19 cellular contexts compared by ENCODE assay signal in the genomic region with DNA sequence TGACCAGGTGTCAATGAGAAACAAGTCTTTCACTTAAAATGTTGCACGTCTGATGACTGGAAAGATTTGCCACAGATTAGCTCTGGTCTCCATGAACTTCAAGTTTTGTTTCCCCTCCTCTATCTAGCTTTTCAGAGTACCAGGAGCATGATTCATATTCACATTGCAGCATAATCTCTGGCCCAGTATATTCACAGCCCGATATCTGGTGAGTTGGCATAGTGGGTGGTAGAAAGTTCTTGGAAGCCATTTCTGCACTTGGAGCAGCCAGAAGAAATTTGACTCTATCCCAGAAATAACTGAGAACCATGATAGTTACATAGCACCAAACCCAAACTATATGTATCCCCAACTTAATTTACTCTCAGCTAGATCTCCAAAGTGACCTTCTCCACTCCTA.
DNase-seq lines count a peak whose midpoint lies in the region; ATAC-seq and TF ChIP-seq lines count a peak whose summit lies in the region.
"Had no signal": no experiment of that assay in that cellular context is flagged by ENCODE, and none has a peak within 500 bp of the region (broad histone marks: within the 10 kb centered on the region; RNA-seq: fewer than 3 reads in every experiment).

No MANE protein-coding gene starts in this region.

- no peak overlapping the region for H3K23ac ChIP-seq in IMR-90 (ENCODE audit: low read depth, low read length)

- TF ChIP-seq CTCF in AG09309 (IDR thresholded peaks at IDR 0.05; ENCODE audit: control insufficient read depth, insufficient read depth, low read depth, low read length, missing control alignments) (no peak), IMR-90 (conservative IDR thresholded peaks at IDR 0.05; ENCODE audit: low read depth, low read length) (no peak), cardiac fibroblast (IDR thresholded peaks at IDR 0.05; ENCODE audit: low read depth, low read length) (no peak), CD14-positive monocyte (IDR thresholded peaks at IDR 0.05) (no peak)

- H2AFZ ChIP-seq in IMR-90 (replicated peaks; ENCODE audit: low read length, poor library complexity) = no peak overlapping the region

- H3K9ac ChIP-seq in IMR-90 (ENCODE audit: low read depth, low read length) = no peak overlapping the region

- H4K8ac ChIP-seq in IMR-90 (ENCODE audit: low read depth in 2 of 2, low read length in 2 of 2) = no peak overlapping the region

- H2BK15ac ChIP-seq in IMR-90 (ENCODE audit: low read depth, low read length) = no peak overlapping the region

- H2BK120ac ChIP-seq in IMR-90 (ENCODE audit: low read depth, low read length) = no peak overlapping the region

- peak; percentile 18 for DNase-seq in AG09309 (ENCODE audit: low read depth)
- DNase-seq in IMR-90 = peak; percentile 19
- DNase-seq in cardiac fibroblast (ENCODE audit: low read depth in 2 of 2) = peak; percentile 67 to 84
- peak; percentile 68 for DNase-seq in iris pigment epithelial cell (ENCODE audit: low read depth)
- no peak for DNase-seq in CD14-positive monocyte (ENCODE audit: low spot score)
- DNase-seq in effector memory CD4-positive, alpha-beta T cell = no peak
- no peak for DNase-seq in stimulated activated CD4-positive, alpha-beta T cell treated with anti-CD3 and anti-CD28 coated beads, Interleukin-4, amount 100 ng/mL, for 4 hours
- DNase-seq: activated CD4-positive, CD25-positive, alpha-beta regulatory T cell treated with anti-CD3 and anti-CD28 coated beads, Interleukin-2, amount 50 U/mL, for 72 hours; Caco-2; GOT3; hippocampal formation; NCI-H1092 treated with DMSO at 0.1 percent for 48 hours; stomach; T-helper 9 cell had no signal

- intact Hi-C loops in IMR-90 (cut with micrococcal nuclease) (no loop called here), CD14-positive monocyte (cut with micrococcal nuclease) (no loop called here)

- H2AK9ac ChIP-seq in IMR-90 (replicated peaks; ENCODE audit: low read depth, low read length, poor library complexity) = no peak overlapping the region

- H3K27ac Mint-ChIP-seq in CD14-positive monocyte = no peak overlapping the region
- H3K27ac Mint-ChIP-seq: dendritic cell treated with granulocyte-macrophage colony-stimulating factor and Interleukin-4, amounts not matched to agents 40 ng/mL and 50 ng/mL, for 4 days had no signal

- no peak overlapping the region for H3K14ac ChIP-seq in IMR-90 (replicated peaks; ENCODE audit: low read depth, low read length)

- no peak overlapping the region for H2AK5ac ChIP-seq in IMR-90 (ENCODE audit: low read depth, low read length)

- no peak overlapping the region for H2BK5ac ChIP-seq in IMR-90 (ENCODE audit: low read depth, low read length, poor library complexity, severe bottlenecking)

- TF ChIP-seq POLR2A in IMR-90 (IDR thresholded peaks at IDR 0.05; ENCODE audit: low read depth, low read length) = no peak

- H4K91ac ChIP-seq in IMR-90 (ENCODE audit: insufficient read depth, low read depth, low read length) = no peak overlapping the region

- peaks cover 0 to 2% (median 0%) of the 10 kb centered on the region in 3 donors for H3K27me3 Mint-ChIP-seq in CD14-positive monocyte (ENCODE audit: low read depth in 3 of 3)
- H3K27me3 Mint-ChIP-seq: dendritic cell treated with granulocyte-macrophage colony-stimulating factor and Interleukin-4, amounts not matched to agents 40 ng/mL and 50 ng/mL, for 4 days had no signal

- H3K4ac ChIP-seq in IMR-90 (ENCODE audit: low read depth, low read length) = no peak overlapping the region

- H3K4me3 Mint-ChIP-seq in CD14-positive monocyte = no peak overlapping the region
- H3K4me3 Mint-ChIP-seq: dendritic cell treated with granulocyte-macrophage colony-stimulating factor and Interleukin-4, amounts not matched to agents 40 ng/mL and 50 ng/mL, for 4 days; neural crest cell had no signal

- H3K9me3 Mint-ChIP-seq in CD14-positive monocyte = peaks cover 0 to 25% (median 2%) of the 10 kb centered on the region in 7 donors

- no peak overlapping the region for H3K56ac ChIP-seq in IMR-90 (ENCODE audit: extremely low read depth, insufficient read depth, low read length)

- POLR2A ChIA-PET in IMR-90 (lab: Charles Lee; ENCODE audit: unreplicated experiment) = no interaction called here

- no peak overlapping the region for H4K5ac ChIP-seq in IMR-90 (ENCODE audit: low read depth, low read length)

- H3K27me3 ChIP-seq in IMR-90 (ENCODE audit: control insufficient read depth, insufficient read depth, low read length) = no peaks in the 10 kb centered on the region
- H3K27me3 ChIP-seq in effector memory CD4-positive, alpha-beta T cell (replicated peaks; ENCODE audit: control insufficient read depth, insufficient read depth, low read length, poor library complexity, severe bottlenecking) = no peaks in the 10 kb centered on the region
- H3K27me3 ChIP-seq: stomach, vagina had no signal

- H3K4me2 ChIP-seq in IMR-90 (ENCODE audit: low read depth, low read length) = no peak overlapping the region

- dilution Hi-C loops in IMR-90 (cut with HindIII; ENCODE audit: low sequenced_read_pairs, unreplicated experiment) = no loop called here

- peaks cover 3% of the 10 kb centered on the region for H3K9me3 ChIP-seq in IMR-90 (ENCODE audit: control insufficient read depth, insufficient read depth, low read length)
- H3K9me3 ChIP-seq in effector memory CD4-positive, alpha-beta T cell (ENCODE audit: control insufficient read depth, low read length) = no peaks in the 10 kb centered on the region
- H3K9me3 ChIP-seq: Caco-2, stomach, vagina had no signal

- no peak overlapping the region for H3K4me3 ChIP-seq in AG09309 (ENCODE audit: control insufficient read depth, low read depth, low read length)
- no peak overlapping the region for H3K4me3 ChIP-seq in IMR-90 (ENCODE audit: insufficient read depth, low read depth, low read length)
- H3K4me3 ChIP-seq in cardiac fibroblast (replicated peaks in 1 of 2; ENCODE audit: low read depth in 2 of 2, low read length in 2 of 2) = no peak overlapping the region
- no peak overlapping the region for H3K4me3 ChIP-seq in effector memory CD4-positive, alpha-beta T cell (ENCODE audit: insufficient read depth, low read depth, low read length, poor library complexity, severe bottlenecking)
- H3K4me3 ChIP-seq: K562, stomach, vagina had no signal

- H3K27ac ChIP-seq in IMR-90 (ENCODE audit: insufficient read depth, low read length) = no peak overlapping the region
- no peak overlapping the region for H3K27ac ChIP-seq in effector memory CD4-positive, alpha-beta T cell (ENCODE audit: insufficient read depth, low read length, poor library complexity, severe bottlenecking)
- H3K27ac ChIP-seq: stomach had no signal

- H3K9me1 ChIP-seq in IMR-90 (ENCODE audit: insufficient read depth, low read length) = no peaks in the 10 kb centered on the region

- no TSS peak for BruUV-seq in IMR-90 (replicated peaks; lab: Mats Ljungman, UMichigan)

- CTCF ChIA-PET in IMR-90 (lab: Yijun Ruan, JAX) = no interaction called here

- H3K79me1 ChIP-seq in IMR-90 (ENCODE audit: low read depth in 1 of 2, low read length in 2 of 2) = no peaks in the 10 kb centered on the region

- no peaks in the 10 kb centered on the region for H3K36me3 Mint-ChIP-seq in CD14-positive monocyte

- no peak overlapping the region for H3K18ac ChIP-seq in IMR-90 (ENCODE audit: low read depth, low read length)

- H4K20me1 ChIP-seq in IMR-90 (ENCODE audit: insufficient read depth, low read length) = no peaks in the 10 kb centered on the region

- H3K4me1 Mint-ChIP-seq in CD14-positive monocyte = no peaks in the 10 kb centered on the region
- H3K4me1 Mint-ChIP-seq: neural crest cell had no signal

- in situ Hi-C loops in IMR-90 (cut with MboI; ENCODE audit: low sequenced_read_pairs) = no loop called here

- TF ChIP-seq RAD21 in IMR-90 (IDR thresholded peaks at IDR 0.05; ENCODE audit: low read length) = no peak

- H3K4me1 ChIP-seq in IMR-90 (ENCODE audit: control insufficient read depth, insufficient read depth, low read length) = no peaks in the 10 kb centered on the region
- H3K4me1 ChIP-seq in effector memory CD4-positive, alpha-beta T cell (ENCODE audit: control insufficient read depth, insufficient read depth, low read length, poor library complexity, severe bottlenecking) = no peaks in the 10 kb centered on the region
- H3K4me1 ChIP-seq: Caco-2, stomach had no signal

- no peak for ATAC-seq in IMR-90 (ENCODE audit: low read depth)
- no peak for ATAC-seq in GM18520 (IDR thresholded peaks at IDR 0.05; ENCODE audit: unreplicated experiment)
- ATAC-seq: K562 had no signal

- no peaks in the 10 kb centered on the region for H3K36me3 ChIP-seq in IMR-90 (ENCODE audit: control insufficient read depth, insufficient read depth, low read length)
- no peaks in the 10 kb centered on the region for H3K36me3 ChIP-seq in effector memory CD4-positive, alpha-beta T cell (ENCODE audit: control insufficient read depth, insufficient read depth, low read length)
- H3K36me3 ChIP-seq: stomach, vagina had no signal

- H2BK20ac ChIP-seq in IMR-90 (ENCODE audit: low read depth, low read length) = no peak overlapping the region

- no CpG with 5 or more reads among the region's 2 CpGs for WGBS in IMR-90 (ENCODE audit: extremely low coverage in 2 of 2, insufficient read length in 1 of 2), 2 experiments

TF ChIP-seq in IMR-90, 13 proteins besides CTCF, POLR2A, EP300 and RAD21:
- TF ChIP-seq MAFK (IDR thresholded peaks at IDR 0.05; ENCODE audit: low read depth, low read length) = no peak
TF ChIP-seq in IMR-90: peak in this region for 0.

Comparison
In these comparisons a context has a peak if more than half of its experiments do, and no peak if none do; other contexts are left out.
1. DNase-seq: peak in AG09309 (single experiment), IMR-90 (single experiment), cardiac fibroblast (2 of 2) and iris pigment epithelial cell (single experiment); none in CD14-positive monocyte (single experiment), effector memory CD4-positive, alpha-beta T cell (0 of 3) and stimulated activated CD4-positive, alpha-beta T cell treated with anti-CD3 and anti-CD28 coated beads, Interleukin-4, amount 100 ng/mL, for 4 hours (0 of 2).